Comparison of ENCODE assay signal across 2 cellular contexts in the genomic region with DNA sequence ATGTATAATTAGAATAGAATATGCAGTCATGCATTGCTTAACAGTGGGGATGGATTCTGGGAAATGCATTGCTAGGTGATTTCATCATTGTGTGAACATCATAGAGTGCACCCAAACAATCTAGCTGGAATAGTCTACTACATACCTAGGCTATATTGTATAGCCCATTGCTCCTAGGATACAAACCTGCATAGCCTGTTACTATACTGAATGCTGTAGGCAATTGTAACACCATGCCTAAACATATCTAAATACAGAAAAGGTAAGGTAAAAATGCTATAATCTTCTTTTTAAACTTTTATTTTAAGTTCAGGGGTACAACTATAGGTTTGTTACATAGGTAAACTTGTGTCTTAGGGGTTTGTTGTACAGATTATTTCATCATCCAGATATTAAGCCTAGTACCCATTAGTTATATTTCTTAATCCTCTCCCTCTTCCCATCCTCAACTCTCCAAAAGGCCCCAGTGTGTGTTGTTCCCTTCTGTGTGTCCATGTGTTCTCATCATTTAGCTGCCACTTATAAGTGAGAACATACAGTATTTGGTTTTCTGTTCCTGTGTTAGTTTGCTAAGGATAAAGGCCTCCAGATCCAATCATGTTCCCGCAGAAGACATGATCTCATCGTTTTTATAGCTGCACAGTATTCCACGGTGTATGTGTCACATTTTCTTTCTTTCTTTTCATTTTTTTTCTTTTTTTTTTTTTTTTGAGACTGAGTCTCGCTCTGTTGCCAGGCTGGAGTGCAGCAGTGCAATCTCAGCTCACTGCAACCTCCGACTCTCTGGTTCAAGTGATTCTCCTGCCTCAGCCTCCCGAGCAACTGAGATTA.
TF ChIP-seq lines count a peak whose summit lies in the region.
"Not testable (repeated sequence)": the region's sequence is repeated elsewhere in the genome, so short reads cannot be mapped to it uniquely, and the experiment has no call there.

No MANE protein-coding gene starts in this region.

TF ChIP-seq in HCT116, 20 proteins besides CTCF, POLR2A, EP300 and RAD21:
- TF ChIP-seq CEBPB (IDR thresholded peaks at IDR 0.05; ENCODE audit: low read depth), result peak; percentile 69
TF ChIP-seq in HCT116: peak in this region for 1; not testable (repeated sequence) for 19.

TF ChIP-seq in K562, 482 proteins besides CTCF, POLR2A, EP300 and RAD21 (continues in another document):
- TF ChIP-seq ARID1B (IDR thresholded peaks at IDR 0.05) (peak; percentile 34; the same call in 1 of the 2 replicates), ATF1 (tag; IDR thresholded peaks at IDR 0.05) (peak; percentile 19; the same call in 1 of the 2 replicates), ZNF766 (CRISPR knock-in tag; conservative IDR thresholded peaks at IDR 0.05) (0 out of 2 replicates have a peak, but pooled peaks have one; percentile 54), L3MBTL2 (IDR thresholded peaks at IDR 0.05) (peak; percentile 30; the same call in 1 of the 2 replicates), RCOR1 (IDR thresholded peaks at IDR 0.05; ENCODE audit: borderline replicate concordance in 1 of 2, low read depth in 2 of 2, low read length in 2 of 2) (peak in 1 of 2 experiments; percentile 64; a peak in 1 of 4 replicates), ZNF444 (CRISPR knock-in tag; IDR thresholded peaks at IDR 0.05) (peak; percentile 41; the same call in 1 of the 2 replicates), KLF6 (CRISPR knock-in tag; IDR thresholded peaks at IDR 0.05; ENCODE audit: borderline replicate concordance) (peak; percentile 86; the same call in 1 of the 2 replicates), CEBPG (CRISPR knock-in tag; IDR thresholded peaks at IDR 0.05) (peak; percentile 96), CEBPG (tag; conservative IDR thresholded peaks at IDR 0.05 in 1 of 2, IDR thresholded peaks at IDR 0.05 in 1 of 2) (peak; percentile 97 to 99), ZNF143 (CRISPR knock-in tag; IDR thresholded peaks at IDR 0.05) (peak; percentile 64; the same call in 1 of the 2 replicates), MYC (IDR thresholded peaks at IDR 0.05; ENCODE audit: low read depth, low read length) (0 out of 2 replicates have a peak, but pooled peaks have one; percentile 34), MYC (CRISPR knock-in tag; IDR thresholded peaks at IDR 0.05; ENCODE audit: borderline replicate concordance, low read depth) (peak; percentile 50; the same call in 1 of the 2 replicates), SMAD4 (CRISPR knock-in tag; conservative IDR thresholded peaks at IDR 0.05) (peak; percentile 91), CTBP1 (IDR thresholded peaks at IDR 0.05; ENCODE audit: borderline replicate concordance) (peak; percentile 64; the same call in 1 of the 2 replicates), GTF2A2 (tag; IDR thresholded peaks at IDR 0.05) (peak; percentile 68; the same call in 1 of the 2 replicates), JUND (IDR thresholded peaks at IDR 0.05; ENCODE audit: borderline replicate concordance, low read depth, low read length) (peak; percentile 85), JUND (tag; IDR thresholded peaks at IDR 0.05; ENCODE audit: borderline replicate concordance, low read depth, low read length) (peak; percentile 51; the same call in 2 of the 3 replicates), JUN (IDR thresholded peaks at IDR 0.05; ENCODE audit: borderline replicate concordance, low read depth, low read length) (peak; percentile 75; the same call in 1 of the 2 replicates), JUN (CRISPR knock-in tag; IDR thresholded peaks at IDR 0.05; ENCODE audit: borderline replicate concordance) (peak; percentile 48; the same call in 1 of the 2 replicates), ZNF41 (CRISPR knock-in tag; conservative IDR thresholded peaks at IDR 0.05) (peak; percentile 64; the same call in 1 of the 2 replicates), DDX20 (tag; IDR thresholded peaks at IDR 0.05; ENCODE audit: low read depth) (peak; percentile 91), BACH1 (tag; IDR thresholded peaks at IDR 0.05) (peak; percentile 65), TAL1 (IDR thresholded peaks at IDR 0.05) (0 out of 2 replicates have a peak, but pooled peaks have one; percentile 4), ZEB2 (IDR thresholded peaks at IDR 0.05) (peak; percentile 57; the same call in 1 of the 2 replicates), NFRKB (IDR thresholded peaks at IDR 0.05; ENCODE audit: low read depth) (peak; percentile 19; the same call in 1 of the 2 replicates), ZFPM2 (CRISPR knock-in tag; IDR thresholded peaks at IDR 0.05) (0 out of 2 replicates have a peak, but pooled peaks have one; percentile 55), CEBPB (tag; IDR thresholded peaks at IDR 0.05) (peak; percentile 85), ATF7 (IDR thresholded peaks at IDR 0.05) (peak; percentile 93), NR2C2 (tag; IDR thresholded peaks at IDR 0.05) (peak; percentile 72), ZNF75A (CRISPR knock-in tag; IDR thresholded peaks at IDR 0.05) (0 out of 2 replicates have a peak, but pooled peaks have one; percentile 28), ZBTB17 (CRISPR knock-in tag; IDR thresholded peaks at IDR 0.05) (0 out of 2 replicates have a peak, but pooled peaks have one; percentile 36), NR2F6 (CRISPR knock-in tag; IDR thresholded peaks at IDR 0.05) (0 out of 2 replicates have a peak, but pooled peaks have one; percentile 13)
- not testable (repeated sequence) for TF ChIP-seq ATF1, NR2C2 (CRISPR knock-in tag; IDR thresholded peaks at IDR 0.05)
- TF ChIP-seq, protein P1, sequence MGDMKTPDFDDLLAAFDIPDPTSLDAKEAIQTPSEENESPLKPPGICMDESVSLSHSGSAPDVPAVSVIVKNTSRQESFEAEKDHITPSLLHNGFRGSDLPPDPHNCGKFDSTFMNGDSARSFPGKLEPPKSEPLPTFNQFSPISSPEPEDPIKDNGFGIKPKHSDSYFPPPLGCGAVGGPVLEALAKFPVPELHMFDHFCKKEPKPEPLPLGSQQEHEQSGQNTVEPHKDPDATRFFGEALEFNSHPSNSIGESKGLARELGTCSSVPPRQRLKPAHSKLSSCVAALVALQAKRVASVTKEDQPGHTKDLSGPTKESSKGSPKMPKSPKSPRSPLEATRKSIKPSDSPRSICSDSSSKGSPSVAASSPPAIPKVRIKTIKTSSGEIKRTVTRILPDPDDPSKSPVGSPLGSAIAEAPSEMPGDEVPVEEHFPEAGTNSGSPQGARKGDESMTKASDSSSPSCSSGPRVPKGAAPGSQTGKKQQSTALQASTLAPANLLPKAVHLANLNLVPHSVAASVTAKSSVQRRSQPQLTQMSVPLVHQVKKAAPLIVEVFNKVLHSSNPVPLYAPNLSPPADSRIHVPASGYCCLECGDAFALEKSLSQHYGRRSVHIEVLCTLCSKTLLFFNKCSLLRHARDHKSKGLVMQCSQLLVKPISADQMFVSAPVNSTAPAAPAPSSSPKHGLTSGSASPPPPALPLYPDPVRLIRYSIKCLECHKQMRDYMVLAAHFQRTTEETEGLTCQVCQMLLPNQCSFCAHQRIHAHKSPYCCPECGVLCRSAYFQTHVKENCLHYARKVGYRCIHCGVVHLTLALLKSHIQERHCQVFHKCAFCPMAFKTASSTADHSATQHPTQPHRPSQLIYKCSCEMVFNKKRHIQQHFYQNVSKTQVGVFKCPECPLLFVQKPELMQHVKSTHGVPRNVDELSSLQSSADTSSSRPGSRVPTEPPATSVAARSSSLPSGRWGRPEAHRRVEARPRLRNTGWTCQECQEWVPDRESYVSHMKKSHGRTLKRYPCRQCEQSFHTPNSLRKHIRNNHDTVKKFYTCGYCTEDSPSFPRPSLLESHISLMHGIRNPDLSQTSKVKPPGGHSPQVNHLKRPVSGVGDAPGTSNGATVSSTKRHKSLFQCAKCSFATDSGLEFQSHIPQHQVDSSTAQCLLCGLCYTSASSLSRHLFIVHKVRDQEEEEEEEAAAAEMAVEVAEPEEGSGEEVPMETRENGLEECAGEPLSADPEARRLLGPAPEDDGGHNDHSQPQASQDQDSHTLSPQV (IDR thresholded peaks at IDR 0.05), result 0 out of 2 replicates have a peak, but pooled peaks have one; percentile 19
- TF ChIP-seq, protein P2, sequence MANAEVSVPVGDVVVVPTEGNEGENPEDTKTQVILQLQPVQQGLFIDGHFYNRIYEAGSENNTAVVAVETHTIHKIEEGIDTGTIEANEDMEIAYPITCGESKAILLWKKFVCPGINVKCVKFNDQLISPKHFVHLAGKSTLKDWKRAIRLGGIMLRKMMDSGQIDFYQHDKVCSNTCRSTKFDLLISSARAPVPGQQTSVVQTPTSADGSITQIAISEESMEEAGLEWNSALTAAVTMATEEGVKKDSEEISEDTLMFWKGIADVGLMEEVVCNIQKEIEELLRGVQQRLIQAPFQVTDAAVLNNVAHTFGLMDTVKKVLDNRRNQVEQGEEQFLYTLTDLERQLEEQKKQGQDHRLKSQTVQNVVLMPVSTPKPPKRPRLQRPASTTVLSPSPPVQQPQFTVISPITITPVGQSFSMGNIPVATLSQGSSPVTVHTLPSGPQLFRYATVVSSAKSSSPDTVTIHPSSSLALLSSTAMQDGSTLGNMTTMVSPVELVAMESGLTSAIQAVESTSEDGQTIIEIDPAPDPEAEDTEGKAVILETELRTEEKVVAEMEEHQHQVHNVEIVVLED (CRISPR knock-in tag; IDR thresholded peaks at IDR 0.05), result peak; percentile 28; the same call in 1 of the 2 replicates
- TF ChIP-seq, protein P3, sequence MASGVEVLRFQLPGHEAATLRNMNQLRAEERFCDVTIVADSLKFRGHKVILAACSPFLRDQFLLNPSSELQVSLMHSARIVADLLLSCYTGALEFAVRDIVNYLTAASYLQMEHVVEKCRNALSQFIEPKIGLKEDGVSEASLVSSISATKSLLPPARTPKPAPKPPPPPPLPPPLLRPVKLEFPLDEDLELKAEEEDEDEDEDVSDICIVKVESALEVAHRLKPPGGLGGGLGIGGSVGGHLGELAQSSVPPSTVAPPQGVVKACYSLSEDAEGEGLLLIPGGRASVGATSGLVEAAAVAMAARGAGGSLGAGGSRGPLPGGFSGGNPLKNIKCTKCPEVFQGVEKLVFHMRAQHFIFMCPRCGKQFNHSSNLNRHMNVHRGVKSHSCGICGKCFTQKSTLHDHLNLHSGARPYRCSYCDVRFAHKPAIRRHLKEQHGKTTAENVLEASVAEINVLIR (CRISPR knock-in tag; IDR thresholded peaks at IDR 0.05), result peak; percentile 18; the same call in 1 of the 2 replicates
- TF ChIP-seq, protein P4, sequence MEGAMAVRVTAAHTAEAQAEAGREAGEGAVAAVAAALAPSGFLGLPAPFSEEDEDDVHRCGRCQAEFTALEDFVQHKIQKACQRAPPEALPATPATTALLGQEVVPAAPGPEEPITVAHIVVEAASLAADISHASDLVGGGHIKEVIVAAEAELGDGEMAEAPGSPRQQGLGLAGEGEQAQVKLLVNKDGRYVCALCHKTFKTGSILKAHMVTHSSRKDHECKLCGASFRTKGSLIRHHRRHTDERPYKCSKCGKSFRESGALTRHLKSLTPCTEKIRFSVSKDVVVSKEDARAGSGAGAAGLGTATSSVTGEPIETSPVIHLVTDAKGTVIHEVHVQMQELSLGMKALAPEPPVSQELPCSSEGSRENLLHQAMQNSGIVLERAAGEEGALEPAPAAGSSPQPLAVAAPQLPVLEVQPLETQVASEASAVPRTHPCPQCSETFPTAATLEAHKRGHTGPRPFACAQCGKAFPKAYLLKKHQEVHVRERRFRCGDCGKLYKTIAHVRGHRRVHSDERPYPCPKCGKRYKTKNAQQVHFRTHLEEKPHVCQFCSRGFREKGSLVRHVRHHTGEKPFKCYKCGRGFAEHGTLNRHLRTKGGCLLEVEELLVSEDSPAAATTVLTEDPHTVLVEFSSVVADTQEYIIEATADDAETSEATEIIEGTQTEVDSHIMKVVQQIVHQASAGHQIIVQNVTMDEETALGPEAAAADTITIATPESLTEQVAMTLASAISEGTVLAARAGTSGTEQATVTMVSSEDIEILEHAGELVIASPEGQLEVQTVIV (CRISPR knock-in tag; IDR thresholded peaks at IDR 0.05; ENCODE audit: borderline replicate concordance), result 0 out of 2 replicates have a peak, but pooled peaks have one; percentile 49
- TF ChIP-seq, protein P5, sequence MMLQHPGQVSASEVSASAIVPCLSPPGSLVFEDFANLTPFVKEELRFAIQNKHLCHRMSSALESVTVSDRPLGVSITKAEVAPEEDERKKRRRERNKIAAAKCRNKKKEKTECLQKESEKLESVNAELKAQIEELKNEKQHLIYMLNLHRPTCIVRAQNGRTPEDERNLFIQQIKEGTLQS (IDR thresholded peaks at IDR 0.05), result peak; percentile 92
- TF ChIP-seq, protein P5 (CRISPR knock-in tag; conservative IDR thresholded peaks at IDR 0.05), result not testable (repeated sequence)
